In genomic region chr10:48429309-48429708, GRCh38 we compare ENCODE assay signal across 25 cellular contexts.
"Had no signal": no experiment of that assay in that cellular context is flagged by ENCODE, and none has a peak within 500 bp of the region (broad histone marks: within the 10 kb centered on the region; RNA-seq: fewer than 3 reads in every experiment).

No MANE protein-coding gene starts in this region.

- ATAC-seq: activated CD8-positive, alpha-beta memory T cell treated with anti-CD3 and anti-CD28 coated beads, Interleukin-2, amount 10 ng/mL, durations not matched to agents 7 days and 5 days; activated T-helper 17 cell treated with anti-CD3 and anti-CD28 coated beads, Interleukin-2, amount 50 U/mL, for 72 hours; T-cell had no signal

- H3K4me1 Mint-ChIP-seq: activated B cell treated with CpG ODN at 0.5 μM for 24 hours; activated CD4-positive, alpha-beta T cell treated with anti-CD3 and anti-CD28 coated beads, Interleukin-2, amount 10 ng/mL, durations not matched to agents 24 days and 14 days; activated CD8-positive, alpha-beta memory T cell treated with anti-CD3 and anti-CD28 coated beads, Interleukin-2, amount 10 ng/mL, durations not matched to agents 7 days and 5 days; activated naive CD4-positive, alpha-beta T cell treated with anti-CD3 and anti-CD28 coated beads, Interleukin-2, amount 10 ng/mL, durations not matched to agents 7 days and 5 days; activated naive CD8-positive, alpha-beta T cell treated with anti-CD3 and anti-CD28 coated beads for 36 hours; activated T-helper 17 cell treated with anti-CD3 and anti-CD28 coated beads, Interleukin-2, amount 50 U/mL, for 72 hours; IgD-negative memory B cell; T-cell had no signal

- H3K4me3 ChIP-seq: colonic mucosa had no signal

- H3K4me2 ChIP-seq: KMS-11 had no signal

- H3K36me3 ChIP-seq: colonic mucosa had no signal

- H3K27ac Mint-ChIP-seq: activated B cell treated with CpG ODN at 0.5 μM for 24 hours; activated CD4-positive, alpha-beta T cell treated with anti-CD3 and anti-CD28 coated beads, Interleukin-2, amount 10 ng/mL, durations not matched to agents 24 days and 14 days; activated CD8-positive, alpha-beta memory T cell treated with anti-CD3 and anti-CD28 coated beads, Interleukin-2, amount 10 ng/mL, durations not matched to agents 7 days and 5 days; activated naive CD4-positive, alpha-beta T cell treated with anti-CD3 and anti-CD28 coated beads, Interleukin-2, amount 10 ng/mL, durations not matched to agents 7 days and 5 days; activated naive CD8-positive, alpha-beta T cell treated with anti-CD3 and anti-CD28 coated beads for 36 hours; activated T-helper 17 cell treated with anti-CD3 and anti-CD28 coated beads, Interleukin-2, amount 50 U/mL, for 72 hours; T-cell had no signal

- H3K27ac ChIP-seq: colonic mucosa, KMS-11 had no signal

- H3K9me3 ChIP-seq: colonic mucosa had no signal

- H3K4me1 ChIP-seq: colonic mucosa had no signal

- FAIRE-seq: TTC549 had no signal

- DNase-seq: activated B cell treated with CpG ODN at 0.5 μM for 24 hours; activated CD4-positive, alpha-beta T cell treated with anti-CD3 and anti-CD28 coated beads for 1 hour; activated CD4-positive, alpha-beta T cell treated with anti-CD3 and anti-CD28 coated beads, Interleukin-2, amount 10 ng/mL, durations not matched to agents 24 days and 14 days; activated CD4-positive, alpha-beta T cell treated with anti-CD3 and anti-CD28 coated beads, Interleukin-2, amount 50 U/mL, for 48 hours; activated CD8-positive, alpha-beta memory T cell treated with anti-CD3 and anti-CD28 coated beads, Interleukin-2, amount 10 ng/mL, durations not matched to agents 7 days and 5 days; activated gamma-delta T cell treated with Interleukin-2 at 50 U/mL for 16 hours; activated naive CD4-positive, alpha-beta T cell treated with anti-CD3 and anti-CD28 coated beads, Interleukin-2, amount 10 ng/mL, durations not matched to agents 7 days and 5 days; activated naive CD8-positive, alpha-beta T cell treated with anti-CD3 and anti-CD28 coated beads for 36 hours; activated T-cell treated with anti-CD3 and anti-CD28 coated beads, Interleukin-2, amount 50 U/mL, for 48 hours; caudate nucleus; colonic mucosa; NCI-H1092; NCI-H1436 treated with DMSO at 0.1 percent for 48 hours; NCI-H187 treated with DMSO at 0.1 percent for 48 hours; NCI-H2081 treated with DMSO at 0.1 percent for 48 hours; NCI-H446; NCI-H526; SIG-M5; T-cell; T-helper 2 cell; T1000 had no signal

- H3K9me3 Mint-ChIP-seq: activated B cell treated with CpG ODN at 0.5 μM for 24 hours; activated CD4-positive, alpha-beta T cell treated with anti-CD3 and anti-CD28 coated beads, Interleukin-2, amount 10 ng/mL, durations not matched to agents 24 days and 14 days; activated naive CD4-positive, alpha-beta T cell treated with anti-CD3 and anti-CD28 coated beads, Interleukin-2, amount 10 ng/mL, durations not matched to agents 7 days and 5 days; activated naive CD8-positive, alpha-beta T cell treated with anti-CD3 and anti-CD28 coated beads for 36 hours; activated T-helper 17 cell treated with anti-CD3 and anti-CD28 coated beads, Interleukin-2, amount 50 U/mL, for 72 hours; IgD-negative memory B cell; T-cell had no signal

- H3K27me3 Mint-ChIP-seq: activated B cell treated with CpG ODN at 0.5 μM for 24 hours; activated CD4-positive, alpha-beta T cell treated with anti-CD3 and anti-CD28 coated beads, Interleukin-2, amount 10 ng/mL, durations not matched to agents 24 days and 14 days; activated CD8-positive, alpha-beta memory T cell treated with anti-CD3 and anti-CD28 coated beads, Interleukin-2, amount 10 ng/mL, durations not matched to agents 7 days and 5 days; activated naive CD4-positive, alpha-beta T cell treated with anti-CD3 and anti-CD28 coated beads, Interleukin-2, amount 10 ng/mL, durations not matched to agents 7 days and 5 days; activated naive CD8-positive, alpha-beta T cell treated with anti-CD3 and anti-CD28 coated beads for 36 hours; activated T-helper 17 cell treated with anti-CD3 and anti-CD28 coated beads, Interleukin-2, amount 50 U/mL, for 72 hours; IgD-negative memory B cell; T-cell had no signal

- H3K27me3 ChIP-seq: colonic mucosa had no signal

- H3K4me3 Mint-ChIP-seq: activated B cell treated with CpG ODN at 0.5 μM for 24 hours; activated CD4-positive, alpha-beta T cell treated with anti-CD3 and anti-CD28 coated beads, Interleukin-2, amount 10 ng/mL, durations not matched to agents 24 days and 14 days; activated CD8-positive, alpha-beta memory T cell treated with anti-CD3 and anti-CD28 coated beads, Interleukin-2, amount 10 ng/mL, durations not matched to agents 7 days and 5 days; activated naive CD4-positive, alpha-beta T cell treated with anti-CD3 and anti-CD28 coated beads, Interleukin-2, amount 10 ng/mL, durations not matched to agents 7 days and 5 days; activated naive CD8-positive, alpha-beta T cell treated with anti-CD3 and anti-CD28 coated beads for 36 hours; activated T-helper 17 cell treated with anti-CD3 and anti-CD28 coated beads, Interleukin-2, amount 50 U/mL, for 72 hours; IgD-negative memory B cell; T-cell had no signal

- H3K9ac ChIP-seq: KMS-11 had no signal
